8 cellular contexts compared by ENCODE assay signal in the genomic region with DNA sequence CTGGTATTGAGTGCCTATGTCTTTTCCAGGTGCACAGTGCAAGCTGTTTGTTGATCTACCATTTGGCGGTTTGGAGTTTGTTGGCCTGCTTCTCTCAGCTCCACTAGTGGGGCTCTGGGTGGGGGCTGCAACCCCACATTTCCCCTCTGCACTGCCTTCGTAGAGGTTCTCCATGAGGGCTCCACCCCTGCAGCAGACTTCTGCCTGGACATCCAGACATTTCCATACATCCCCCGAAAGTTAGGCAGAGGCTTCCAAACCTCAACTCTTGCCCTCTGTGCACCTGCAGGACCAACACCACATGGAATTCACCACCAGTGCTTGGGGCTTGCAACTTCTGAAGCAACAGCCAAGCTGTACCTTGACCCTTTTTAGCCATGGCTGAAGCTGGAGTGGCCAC.
"Had no signal": no experiment of that assay in that cellular context is flagged by ENCODE, and none has a peak within 500 bp of the region (broad histone marks: within the 10 kb centered on the region; RNA-seq: fewer than 3 reads in every experiment).

No MANE protein-coding gene starts in this region.

- DNase-seq: GM23248, GOT3, H7, KG1 had no signal

- H3K27ac ChIP-seq: GM23248 had no signal

- FAIRE-seq: HepG2, HTR-8/SVneo had no signal

- H3K4me3 ChIP-seq: GM23248, HAP-1 had no signal

- H3K4me1 ChIP-seq: HAP-1 had no signal

- H3K36me3 ChIP-seq: HAP-1 had no signal

- H2AFZ ChIP-seq: GM23248 had no signal

- H3K9ac ChIP-seq: GM23248 had no signal

- ATAC-seq: HCT116, HepG2 had no signal
